8 cellular contexts compared by ENCODE assay signal in the genomic region with DNA sequence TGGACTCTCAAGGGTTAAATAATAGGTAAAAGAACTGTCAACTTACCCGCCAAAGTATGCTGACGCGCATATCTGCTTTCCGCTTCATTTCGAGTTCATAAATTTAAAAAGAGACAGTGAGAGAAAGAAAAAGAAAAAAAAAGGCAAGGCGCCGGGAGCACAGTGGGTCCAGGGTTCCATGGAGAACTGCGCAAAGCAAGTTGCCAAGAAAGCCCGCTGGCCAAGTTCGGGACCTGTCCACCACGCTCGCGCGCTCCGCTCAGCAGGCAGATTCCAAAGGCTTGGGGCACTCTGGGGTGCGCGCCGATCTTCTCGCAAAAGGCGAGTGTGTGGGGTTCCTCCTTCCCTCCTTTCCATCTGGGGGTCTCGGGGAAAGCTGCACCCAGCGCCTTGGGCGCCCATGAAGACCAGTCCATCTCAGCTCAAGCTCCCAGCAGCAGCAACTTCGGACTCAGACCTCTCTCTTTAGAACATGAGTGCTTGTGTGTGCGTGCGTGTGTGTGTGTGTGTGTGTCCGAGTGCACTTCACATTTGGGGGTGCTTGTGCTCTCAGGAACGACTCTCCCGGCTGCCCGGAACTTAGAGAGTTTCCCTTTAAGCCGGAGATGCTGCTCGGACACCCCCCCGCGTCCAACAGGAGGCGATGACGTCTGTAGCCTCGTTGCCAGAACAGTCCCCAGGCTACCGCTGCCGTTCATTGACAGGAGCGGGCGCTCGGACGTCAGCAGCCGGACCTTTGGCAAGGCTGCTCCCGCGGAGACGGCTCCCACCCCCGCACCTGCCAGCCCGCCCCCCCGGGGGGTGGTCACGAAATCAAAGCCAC.
DNase-seq lines count a peak whose midpoint lies in the region; ATAC-seq and TF ChIP-seq lines count a peak whose summit lies in the region.

No MANE protein-coding gene starts in this region.

- WGBS in endodermal cell (ENCODE audit: insufficient coverage in 1 of 2, insufficient read length in 1 of 2), 2 experiments: 0 to 1% methylated on average over 12 to 51 of the region's 51 CpGs

- no peak for TF ChIP-seq CTCF in NB4 (IDR thresholded peaks at IDR 0.05; ENCODE audit: low read depth, low read length)
- no peak for TF ChIP-seq CTCF in endodermal cell (conservative IDR thresholded peaks at IDR 0.05)

- no peak for ATAC-seq in GM21786 (IDR thresholded peaks at IDR 0.05; ENCODE audit: unreplicated experiment)

- peak overlapping the region; percentile 76 for H2AFZ ChIP-seq in ACC112 (ENCODE audit: low read length, unreplicated experiment)

- no peak for TF ChIP-seq POLR2A in NB4 (IDR thresholded peaks at IDR 0.05; ENCODE audit: extremely low read depth, insufficient read length)

- no peaks in the 10 kb centered on the region for H3K36me3 Mint-ChIP-seq in endodermal cell (ENCODE audit: low read depth)

- H3K4me3 Mint-ChIP-seq in endodermal cell: peak overlapping the region; percentile 53

- no peak overlapping the region for H3K9ac ChIP-seq in endodermal cell (ENCODE audit: extremely low read depth, low read length, poor library complexity, severe bottlenecking)

- H3K27me3 ChIP-seq in ACC112 (ENCODE audit: insufficient read depth, low read length): peaks cover 49% of the 10 kb centered on the region
- peaks cover 96% of the 10 kb centered on the region for H3K27me3 ChIP-seq in endodermal cell (ENCODE audit: control insufficient read depth, insufficient read depth, low read length, poor library complexity, severe bottlenecking)

- no peaks in the 10 kb centered on the region for H3K9me3 Mint-ChIP-seq in endodermal cell

- peaks cover 5% of the 10 kb centered on the region for H3K4me1 ChIP-seq in ACC112 (ENCODE audit: control insufficient read depth, insufficient read depth, low read length, unreplicated experiment)
- H3K4me1 ChIP-seq in endodermal cell (ENCODE audit: control insufficient read depth, insufficient read depth, low read length): no peaks in the 10 kb centered on the region

- H3K9me3 ChIP-seq in endodermal cell (ENCODE audit: control insufficient read depth, low read length): no peaks in the 10 kb centered on the region

- peak overlapping the region; percentile 91 for H3K4me3 ChIP-seq in ACC112 (ENCODE audit: low read depth, low read length)
- no peak overlapping the region for H3K4me3 ChIP-seq in NB4 (ENCODE audit: low read depth, low read length)
- peak overlapping the region; percentile 80 for H3K4me3 ChIP-seq in endodermal cell (ENCODE audit: low read length)

- no peak overlapping the region for H3K27ac Mint-ChIP-seq in endodermal cell

- H3K27me3 Mint-ChIP-seq in endodermal cell (ENCODE audit: insufficient read depth): peaks cover 98% of the 10 kb centered on the region

- H3K79me2 ChIP-seq in ACC112 (ENCODE audit: control insufficient read depth, insufficient read depth, low read length, unreplicated experiment): no peaks in the 10 kb centered on the region

- peak overlapping the region; percentile 57; the same call in 1 of the 2 replicates for H3K27ac ChIP-seq in ACC112 (ENCODE audit: low read depth, low read length)
- H3K27ac ChIP-seq in endodermal cell (ENCODE audit: low read depth, low read length): no peak overlapping the region

- no peaks in the 10 kb centered on the region for H3K36me3 ChIP-seq in ACC112 (ENCODE audit: insufficient read depth, low read length)
- H3K36me3 ChIP-seq in endodermal cell (ENCODE audit: control insufficient read depth, insufficient read depth, low read length): no peaks in the 10 kb centered on the region

- H3K4me1 Mint-ChIP-seq in endodermal cell: peaks cover 17% of the 10 kb centered on the region

- DNase-seq in NB4 (ENCODE audit: low read depth): peak; percentile 30
- DNase-seq in endodermal cell: peak; percentile 86
- peak; percentile 81 for DNase-seq in middle frontal gyrus (ENCODE audit: extremely low spot score, low spot score)
- DNase-seq in SIG-M5 treated with dmso at 0.1 percent for 504 hours (lab: John Stamatoyannopoulos, UW; ENCODE audit: unreplicated experiment): no peak
- no peak for DNase-seq in NCI-H187 (lab: John Stamatoyannopoulos, UW)
- DNase-seq in NCI-H2029 (lab: John Stamatoyannopoulos, UW): no peak

Comparison
In these comparisons a context has a peak if more than half of its experiments do, and no peak if none do; other contexts are left out.
1. DNase-seq: peak in NB4 (single experiment), endodermal cell (single experiment) and middle frontal gyrus (single experiment); none in SIG-M5 treated with dmso at 0.1 percent for 504 hours (single experiment), NCI-H187 (0 of 2) and NCI-H2029 (single experiment).